Comparison of ENCODE assay signal across 9 cellular contexts in genomic region chrX:134622056-134622812, GRCh38. TPM values are rescaled to one million over a fixed set of nuclear protein-coding genes. Genes with fewer than 3 reads are reported as not detected.
DNase-seq lines count a peak whose midpoint lies in the region; ATAC-seq and TF ChIP-seq lines count a peak whose summit lies in the region.
"Had no signal": no experiment of that assay in that cellular context is flagged by ENCODE, and none has a peak within 500 bp of the region (broad histone marks: within the 10 kb centered on the region; RNA-seq: fewer than 3 reads in every experiment).

No MANE protein-coding gene starts in this region.

- peak overlapping the region; percentile 23 for H3K9ac ChIP-seq in SK-N-MC (ENCODE audit: insufficient read length)

- no peak overlapping the region for H3K4me3 Mint-ChIP-seq in CD4-positive, alpha-beta T cell
- H3K4me3 Mint-ChIP-seq: memory B cell had no signal

- H3K9me3 ChIP-seq in SK-N-MC (ENCODE audit: low read depth, low read length) (no peaks in the 10 kb centered on the region), gastroesophageal sphincter (no peaks in the 10 kb centered on the region)
- H3K9me3 ChIP-seq in CD4-positive, alpha-beta T cell (ENCODE audit: control insufficient read depth, low read length) = no peaks in the 10 kb centered on the region

- peak; percentile 68 for DNase-seq in AG20443 (ENCODE audit: low spot score)
- DNase-seq in SK-N-MC (ENCODE audit: low read depth, low spot score) = peak; percentile 66
- DNase-seq in foreskin melanocyte = peak; percentile 70
- no peak for DNase-seq in CD4-positive, alpha-beta T cell
- DNase-seq in DMS114 treated with DMSO at 0.1 percent for 48 hours (lab: John Stamatoyannopoulos, UW; ENCODE audit: unreplicated experiment) = no peak

- no peaks in the 10 kb centered on the region for H3K4me1 Mint-ChIP-seq in CD4-positive, alpha-beta T cell (ENCODE audit: low read depth)
- H3K4me1 Mint-ChIP-seq: memory B cell had no signal

- intact Hi-C loops in CD4-positive, alpha-beta T cell (cut with DNase I, micrococcal nuclease) = no loop called here

- peaks cover 6% of the 10 kb centered on the region for H3K27me3 Mint-ChIP-seq in CD4-positive, alpha-beta T cell

- H3K4me1 ChIP-seq in gastroesophageal sphincter = peaks cover 0 to 9% (median 0%) of the 10 kb centered on the region in 3 donors

- no peaks in the 10 kb centered on the region for H3K27me3 ChIP-seq in CD4-positive, alpha-beta T cell (ENCODE audit: control insufficient read depth, insufficient read depth, low read length)
- H3K27me3 ChIP-seq in gastroesophageal sphincter = no peaks in the 10 kb centered on the region

- CTCF ChIA-PET in CD4-positive, alpha-beta T cell (lab: Charles Lee) = no interaction called here

- 36% methylated on average over 5 of the region's 6 CpGs; no CpG with 5 or more reads in 1 of the 2 donors for WGBS in gastroesophageal sphincter (ENCODE audit: low coverage in 1 of 2), 2 donors

- TF ChIP-seq CTCF in CD4-positive, alpha-beta T cell (IDR thresholded peaks at IDR 0.05) = no peak
- TF ChIP-seq CTCF in gastroesophageal sphincter (IDR thresholded peaks at IDR 0.05) = no peak

- H3K27ac ChIP-seq in SK-N-MC (peak overlapping the region; percentile 95), gastroesophageal sphincter (no peak overlapping the region)
- H3K27ac ChIP-seq in CD4-positive, alpha-beta T cell (ENCODE audit: low read depth, low read length) = no peak overlapping the region

- no peaks in the 10 kb centered on the region for H3K36me3 ChIP-seq in SK-N-MC (ENCODE audit: insufficient read depth, low read length)
- H3K36me3 ChIP-seq in gastroesophageal sphincter = no peaks in the 10 kb centered on the region

- no peak for TF ChIP-seq POLR2A in gastroesophageal sphincter (IDR thresholded peaks at IDR 0.05)

- H3K27ac Mint-ChIP-seq in CD4-positive, alpha-beta T cell = no peak overlapping the region
- H3K27ac Mint-ChIP-seq: memory B cell had no signal

- H3K4me3 ChIP-seq in SK-N-MC (peak overlapping the region; percentile 58), gastroesophageal sphincter (no peak overlapping the region)

- no peaks in the 10 kb centered on the region for H3K9me3 Mint-ChIP-seq in CD4-positive, alpha-beta T cell
- H3K9me3 Mint-ChIP-seq: memory B cell had no signal

- H3K36me3 Mint-ChIP-seq in CD4-positive, alpha-beta T cell (ENCODE audit: low read depth) = no peaks in the 10 kb centered on the region
- H3K36me3 Mint-ChIP-seq: memory B cell had no signal

- TF ChIP-seq EP300 in gastroesophageal sphincter (IDR thresholded peaks at IDR 0.05) = no peak

- POLR2A ChIA-PET in CD4-positive, alpha-beta T cell (lab: Charles Lee) = no interaction called here

- peak; percentile 91 for ATAC-seq in GM19023 (IDR thresholded peaks at IDR 0.05; ENCODE audit: unreplicated experiment)
- ATAC-seq in HG03108 (IDR thresholded peaks at IDR 0.05; ENCODE audit: unreplicated experiment) = peak; percentile 84
- ATAC-seq in CD4-positive, alpha-beta T cell (ENCODE audit: poor library complexity) = no peak
- ATAC-seq in gastroesophageal sphincter = no peak

RNA-seq across cellular contexts. Expression of gene PLAC1, which starts 36.0 kb away (rescaled TPM):
- not detected for total RNA-seq in CD4-positive, alpha-beta T cell
- not detected for total RNA-seq in gastroesophageal sphincter

Comparison
In these comparisons a context has a peak if more than half of its experiments do, and no peak if none do; other contexts are left out.
1. DNase-seq: peak in AG20443 (single experiment), SK-N-MC (single experiment) and foreskin melanocyte (single experiment); none in CD4-positive, alpha-beta T cell (0 of 10) and DMS114 treated with DMSO at 0.1 percent for 48 hours (single experiment).
2. ATAC-seq: peak in GM19023 (single experiment) and HG03108 (single experiment); none in CD4-positive, alpha-beta T cell (single experiment) and gastroesophageal sphincter (single experiment).